Comparison of ENCODE assay signal across 29 cellular contexts in genomic region chr12:5247144-5247543, GRCh38.
"Had no signal": no experiment of that assay in that cellular context is flagged by ENCODE, and none has a peak within 500 bp of the region (broad histone marks: within the 10 kb centered on the region; RNA-seq: fewer than 3 reads in every experiment).

No MANE protein-coding gene starts in this region.

- H3K36me3 Mint-ChIP-seq: activated naive CD8-positive, alpha-beta T cell treated with anti-CD3 and anti-CD28 coated beads, Interleukin-2, amount 10 ng/mL, durations not matched to agents 7 days and 5 days; mesothelial cell of epicardium; natural killer cell; neural progenitor cell; T-cell had no signal

- H3K9me3 Mint-ChIP-seq: activated B cell treated with CpG ODN at 0.5 μM for 24 hours; activated naive CD8-positive, alpha-beta T cell treated with anti-CD3 and anti-CD28 coated beads, Interleukin-2, amount 10 ng/mL, durations not matched to agents 7 days and 5 days; activated T-cell treated with anti-CD3 and anti-CD28 coated beads, Interleukin-2, amount 50 U/mL, for 72 hours; central memory CD8-positive, alpha-beta T cell; dendritic cell treated with granulocyte-macrophage colony-stimulating factor and Interleukin-4, amounts not matched to agents 40 ng/mL and 50 ng/mL, for 4 days; mesothelial cell of epicardium; natural killer cell; neural progenitor cell; T-cell had no signal

- ATAC-seq: activated CD8-positive, alpha-beta T cell treated with anti-CD3 and anti-CD28 coated beads, Interleukin-2, amount 10 ng/mL, durations not matched to agents 7 days and 5 days; activated T-cell treated with anti-CD3 and anti-CD28 coated beads, Interleukin-2, amount 50 U/mL, for 72 hours; left colon; natural killer cell; psoas muscle; T-cell had no signal

- H3K9ac ChIP-seq: neural progenitor cell, parathyroid adenoma had no signal

- H3K27ac ChIP-seq: ascending aorta, breast epithelium, epithelial cell of prostate, neural progenitor cell, parathyroid adenoma, psoas muscle, right atrium auricular region, suprapubic skin, tibial artery had no signal

- H3K4me1 ChIP-seq: ascending aorta, breast epithelium, parathyroid adenoma, suprapubic skin had no signal

- H3K9me3 ChIP-seq: ascending aorta, breast epithelium, psoas muscle, right atrium auricular region, suprapubic skin, tibial artery had no signal

- H3K27me3 Mint-ChIP-seq: activated B cell treated with CpG ODN at 0.5 μM for 24 hours; central memory CD8-positive, alpha-beta T cell; dendritic cell treated with granulocyte-macrophage colony-stimulating factor and Interleukin-4, amounts not matched to agents 40 ng/mL and 50 ng/mL, for 4 days had no signal

- H3K27me3 ChIP-seq: ascending aorta, breast epithelium, neural progenitor cell, right atrium auricular region, tibial artery had no signal

- H3K79me2 ChIP-seq: parathyroid adenoma had no signal

- H3K4me3 ChIP-seq: ascending aorta, breast epithelium, neural progenitor cell, psoas muscle, right atrium auricular region, suprapubic skin, tibial artery had no signal

- H3K4me1 Mint-ChIP-seq: activated B cell treated with CpG ODN at 0.5 μM for 24 hours; activated naive CD8-positive, alpha-beta T cell treated with anti-CD3 and anti-CD28 coated beads, Interleukin-2, amount 10 ng/mL, durations not matched to agents 7 days and 5 days; central memory CD8-positive, alpha-beta T cell; natural killer cell; T-cell had no signal

- H3K4me3 Mint-ChIP-seq: activated B cell treated with CpG ODN at 0.5 μM for 24 hours; activated CD8-positive, alpha-beta T cell treated with anti-CD3 and anti-CD28 coated beads, Interleukin-2, amount 10 ng/mL, durations not matched to agents 7 days and 5 days; activated naive CD8-positive, alpha-beta T cell treated with anti-CD3 and anti-CD28 coated beads, Interleukin-2, amount 10 ng/mL, durations not matched to agents 7 days and 5 days; activated T-cell treated with anti-CD3 and anti-CD28 coated beads, Interleukin-2, amount 50 U/mL, for 72 hours; central memory CD8-positive, alpha-beta T cell; dendritic cell treated with granulocyte-macrophage colony-stimulating factor and Interleukin-4, amounts not matched to agents 40 ng/mL and 50 ng/mL, for 4 days; mesothelial cell of epicardium; natural killer cell; neural progenitor cell; T-cell had no signal

- H2AFZ ChIP-seq: neural progenitor cell, parathyroid adenoma had no signal

- H3K36me3 ChIP-seq: ascending aorta, breast epithelium, neural progenitor cell, right atrium auricular region, suprapubic skin, tibial artery had no signal

- H3K27ac Mint-ChIP-seq: activated B cell treated with CpG ODN at 0.5 μM for 24 hours; activated CD8-positive, alpha-beta T cell treated with anti-CD3 and anti-CD28 coated beads, Interleukin-2, amount 10 ng/mL, durations not matched to agents 7 days and 5 days; activated naive CD8-positive, alpha-beta T cell treated with anti-CD3 and anti-CD28 coated beads, Interleukin-2, amount 10 ng/mL, durations not matched to agents 7 days and 5 days; activated T-cell treated with anti-CD3 and anti-CD28 coated beads, Interleukin-2, amount 50 U/mL, for 72 hours; dendritic cell treated with granulocyte-macrophage colony-stimulating factor and Interleukin-4, amounts not matched to agents 40 ng/mL and 50 ng/mL, for 4 days; mesothelial cell of epicardium; natural killer cell; neural progenitor cell; T-cell had no signal

- DNase-seq: activated B cell treated with CpG ODN at 0.5 μM for 24 hours; activated CD8-positive, alpha-beta T cell treated with anti-CD3 and anti-CD28 coated beads, Interleukin-2, amount 10 ng/mL, durations not matched to agents 7 days and 5 days; activated naive CD4-positive, alpha-beta T cell treated with Interleukin-2 at 50 U/mL for 16 hours; activated naive CD8-positive, alpha-beta T cell treated with anti-CD3 and anti-CD28 coated beads, Interleukin-2, amount 10 ng/mL, durations not matched to agents 7 days and 5 days; activated T-cell treated with anti-CD3 and anti-CD28 coated beads for 4 hours; activated T-cell treated with anti-CD3 and anti-CD28 coated beads, Interleukin-2, amount 50 U/mL, for 72 hours; glutamatergic neuron; hippocampal formation; kidney; left colon; mammary epithelial cell; natural killer cell; occipital lobe; psoas muscle; stimulated activated CD4-positive, alpha-beta T cell treated with anti-CD3 and anti-CD28 coated beads, Interleukin-15, amount 100 ng/mL, for 24 hours; stimulated activated CD4-positive, alpha-beta T cell treated with anti-CD3 and anti-CD28 coated beads, Interleukin-2, amount 100 ng/mL, for 24 hours; stimulated activated naive CD4-positive, alpha-beta T cell; T-cell; tibial artery had no signal
